1 cellular context compared by ENCODE assay signal in genomic region chr16:23518435-23518891, GRCh38.
TF ChIP-seq lines count a peak whose summit lies in the region.

No MANE protein-coding gene starts in this region.

TF ChIP-seq in IMR-90, 13 proteins besides CTCF, POLR2A, EP300 and RAD21:
- TF ChIP-seq MAZ (IDR thresholded peaks at IDR 0.05; ENCODE audit: borderline replicate concordance, low read depth, low read length) (no peak), NFE2L2 (IDR thresholded peaks at IDR 0.05; ENCODE audit: low read depth, low read length) (no peak), CHD1 (IDR thresholded peaks at IDR 0.05; ENCODE audit: low read depth, low read length) (no peak)
